ENCODE assay signal across 20 cellular contexts in the genomic region with DNA sequence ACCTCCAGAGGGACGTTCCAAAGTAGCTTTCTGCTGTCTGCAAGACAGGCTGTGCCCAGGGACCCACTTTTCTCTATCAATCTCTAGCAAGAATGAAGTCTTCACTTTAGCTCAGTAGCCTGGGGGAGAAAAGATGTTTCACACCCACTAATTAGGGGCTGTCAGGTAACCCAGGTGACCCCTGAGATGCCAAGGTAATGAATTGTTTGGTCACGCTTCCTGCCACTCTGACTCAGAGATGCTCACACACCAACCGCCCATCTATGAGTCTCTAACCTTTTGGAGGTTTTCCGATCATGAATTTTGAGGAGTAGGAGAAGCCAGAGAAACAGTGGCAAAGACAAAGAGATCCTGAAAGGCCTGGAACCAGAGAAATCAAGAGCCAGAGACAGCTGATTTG.
DNase-seq lines count a peak whose midpoint lies in the region; ATAC-seq, FAIRE-seq and TF ChIP-seq lines count a peak whose summit lies in the region.
"Had no signal": no experiment of that assay in that cellular context is flagged by ENCODE, and none has a peak within 500 bp of the region (broad histone marks: within the 10 kb centered on the region; RNA-seq: fewer than 3 reads in every experiment).

No MANE protein-coding gene starts in this region.

- H4K20me1 ChIP-seq in IMR-90 (ENCODE audit: insufficient read depth, low read length), result no peaks in the 10 kb centered on the region
- no peaks in the 10 kb centered on the region for H4K20me1 ChIP-seq in astrocyte (ENCODE audit: insufficient read depth, low read length)

- intact Hi-C loops in IMR-90 (cut with micrococcal nuclease), result no loop called here

- no peaks in the 10 kb centered on the region for H3K79me1 ChIP-seq in IMR-90 (ENCODE audit: low read depth in 1 of 2, low read length in 2 of 2)

- no peak overlapping the region for H4K91ac ChIP-seq in IMR-90 (ENCODE audit: insufficient read depth, low read depth, low read length)

- no peak overlapping the region for H3K9ac ChIP-seq in IMR-90 (ENCODE audit: low read depth, low read length)
- no peak overlapping the region for H3K9ac ChIP-seq in astrocyte (ENCODE audit: low read length)
- H3K9ac ChIP-seq in endodermal cell (ENCODE audit: extremely low read depth, low read length, poor library complexity, severe bottlenecking), result no peak overlapping the region
- H3K9ac ChIP-seq: SK-N-SH had no signal

- H3K18ac ChIP-seq in IMR-90 (ENCODE audit: low read depth, low read length), result no peak overlapping the region; the same call in 1 of the 2 replicates

- TF ChIP-seq POLR2A in IMR-90 (IDR thresholded peaks at IDR 0.05; ENCODE audit: low read depth, low read length), result no peak

- no peak overlapping the region for H3K4ac ChIP-seq in IMR-90 (ENCODE audit: low read depth, low read length)

- H3K79me2 ChIP-seq in ACC112 (ENCODE audit: control insufficient read depth, insufficient read depth, low read length, unreplicated experiment), result no peaks in the 10 kb centered on the region
- no peaks in the 10 kb centered on the region for H3K79me2 ChIP-seq in astrocyte (ENCODE audit: insufficient read depth, low read length)

- H3K27me3 ChIP-seq in ACC112 (ENCODE audit: insufficient read depth, low read length) (no peaks in the 10 kb centered on the region), IMR-90 (ENCODE audit: control insufficient read depth, insufficient read depth, low read length) (no peaks in the 10 kb centered on the region), astrocyte (ENCODE audit: insufficient read depth, low read length) (no peaks in the 10 kb centered on the region), endodermal cell (ENCODE audit: control insufficient read depth, insufficient read depth, low read length, poor library complexity, severe bottlenecking) (no peaks in the 10 kb centered on the region)
- H3K27me3 ChIP-seq: heart left ventricle, tibial nerve had no signal

- H3K4me1 ChIP-seq in ACC112 (ENCODE audit: control insufficient read depth, insufficient read depth, low read length, unreplicated experiment) (peaks cover 40% of the 10 kb centered on the region), IMR-90 (ENCODE audit: control insufficient read depth, insufficient read depth, low read length) (peaks cover 5% of the 10 kb centered on the region), astrocyte (ENCODE audit: insufficient read depth, low read length) (peaks cover 18% of the 10 kb centered on the region), endodermal cell (ENCODE audit: control insufficient read depth, insufficient read depth, low read length) (no peaks in the 10 kb centered on the region)
- H3K4me1 ChIP-seq: A549, tibial nerve had no signal

- H3K36me3 Mint-ChIP-seq in astrocyte (ENCODE audit: low read depth, unreplicated experiment) (no peaks in the 10 kb centered on the region), endodermal cell (ENCODE audit: low read depth) (no peaks in the 10 kb centered on the region)
- H3K36me3 Mint-ChIP-seq: stimulated activated memory B cell treated with anti-CD40 and anti-IgM and Interleukin-4, amounts not matched to agents 10 μg/mL and 1 μg/mL and 100 μg/mL, for 72 hours had no signal

- no peak overlapping the region for H2BK5ac ChIP-seq in IMR-90 (ENCODE audit: low read depth, low read length, poor library complexity, severe bottlenecking)

- H3K4me3 ChIP-seq in ACC112 (ENCODE audit: low read depth, low read length) (no peak overlapping the region), IMR-90 (ENCODE audit: insufficient read depth, low read depth, low read length) (no peak overlapping the region), astrocyte (ENCODE audit: insufficient read depth, low read depth, low read length) (no peak overlapping the region), endodermal cell (ENCODE audit: low read length) (no peak overlapping the region)
- H3K4me3 ChIP-seq: A549, heart left ventricle, tibial nerve had no signal

- WGBS in IMR-90 (ENCODE audit: extremely low coverage in 2 of 2, insufficient read length in 1 of 2), 2 experiments, result no CpG with 5 or more reads among the region's 4 CpGs
- 92 to 97% methylated on average over 2 to 4 of the region's 4 CpGs for WGBS in endodermal cell (ENCODE audit: insufficient coverage in 1 of 2, insufficient read length in 1 of 2), 2 experiments

- no peaks in the 10 kb centered on the region for H3K27me3 Mint-ChIP-seq in astrocyte (ENCODE audit: low read depth, unreplicated experiment)
- no peaks in the 10 kb centered on the region for H3K27me3 Mint-ChIP-seq in endodermal cell (ENCODE audit: insufficient read depth)
- H3K27me3 Mint-ChIP-seq: activated CD4-positive, alpha-beta memory T cell treated with anti-CD3 and anti-CD28 coated beads, Interleukin-2, amount 10 ng/mL, durations not matched to agents 7 days and 5 days; stimulated activated memory B cell treated with anti-CD40 and anti-IgM and Interleukin-4, amounts not matched to agents 10 μg/mL and 1 μg/mL and 100 μg/mL, for 72 hours had no signal

- H3K23ac ChIP-seq in IMR-90 (ENCODE audit: low read depth, low read length), result no peak overlapping the region

- no peaks in the 10 kb centered on the region for H3K36me3 ChIP-seq in ACC112 (ENCODE audit: insufficient read depth, low read length)
- H3K36me3 ChIP-seq in IMR-90 (ENCODE audit: control insufficient read depth, insufficient read depth, low read length), result no peaks in the 10 kb centered on the region
- no peaks in the 10 kb centered on the region for H3K36me3 ChIP-seq in astrocyte (ENCODE audit: insufficient read depth, low read length)
- H3K36me3 ChIP-seq in endodermal cell (ENCODE audit: control insufficient read depth, insufficient read depth, low read length), result no peaks in the 10 kb centered on the region
- H3K36me3 ChIP-seq: heart left ventricle, tibial nerve had no signal

- no peak overlapping the region for H3K4me3 Mint-ChIP-seq in astrocyte (ENCODE audit: unreplicated experiment)
- H3K4me3 Mint-ChIP-seq in endodermal cell, result no peak overlapping the region
- H3K4me3 Mint-ChIP-seq: activated CD4-positive, alpha-beta memory T cell treated with anti-CD3 and anti-CD28 coated beads, Interleukin-2, amount 10 ng/mL, durations not matched to agents 7 days and 5 days; stimulated activated memory B cell treated with anti-CD40 and anti-IgM and Interleukin-4, amounts not matched to agents 10 μg/mL and 1 μg/mL and 100 μg/mL, for 72 hours had no signal

- H3K4me1 Mint-ChIP-seq in astrocyte (ENCODE audit: low read depth, unreplicated experiment), result peaks cover 4% of the 10 kb centered on the region
- no peaks in the 10 kb centered on the region for H3K4me1 Mint-ChIP-seq in endodermal cell
- H3K4me1 Mint-ChIP-seq: activated CD4-positive, alpha-beta memory T cell treated with anti-CD3 and anti-CD28 coated beads, Interleukin-2, amount 10 ng/mL, durations not matched to agents 7 days and 5 days; stimulated activated memory B cell treated with anti-CD40 and anti-IgM and Interleukin-4, amounts not matched to agents 10 μg/mL and 1 μg/mL and 100 μg/mL, for 72 hours had no signal

- CTCF ChIA-PET in IMR-90 (lab: Yijun Ruan, JAX), result no interaction called here

- H3K4me2 ChIP-seq in IMR-90 (ENCODE audit: low read depth, low read length) (peak overlapping the region; percentile 69), astrocyte (ENCODE audit: low read length) (peak overlapping the region; percentile 63)
- H3K4me2 ChIP-seq: A549, SK-N-SH had no signal

- H4K5ac ChIP-seq in IMR-90 (ENCODE audit: low read depth, low read length), result no peak overlapping the region

- H2BK20ac ChIP-seq in IMR-90 (ENCODE audit: low read depth, low read length), result no peak overlapping the region; the same call in 1 of the 2 replicates

- POLR2A ChIA-PET in IMR-90 (lab: Charles Lee; ENCODE audit: unreplicated experiment), result no interaction called here

- peak overlapping the region; percentile 29; the same call in 1 of the 2 replicates for H2BK120ac ChIP-seq in IMR-90 (ENCODE audit: low read depth, low read length)

- H3K27ac ChIP-seq in ACC112 (ENCODE audit: low read depth, low read length) (peak overlapping the region; percentile 33), IMR-90 (ENCODE audit: insufficient read depth, low read length) (no peak overlapping the region), astrocyte (ENCODE audit: low read depth, low read length) (peak overlapping the region; percentile 54), endodermal cell (ENCODE audit: low read depth, low read length) (no peak overlapping the region)
- H3K27ac ChIP-seq: A549, heart left ventricle, tibial nerve had no signal

- H3K9me3 Mint-ChIP-seq in astrocyte (ENCODE audit: unreplicated experiment) (peaks cover 3% of the 10 kb centered on the region), endodermal cell (no peaks in the 10 kb centered on the region)

- no peak overlapping the region for H2AK9ac ChIP-seq in IMR-90 (replicated peaks; ENCODE audit: low read depth, low read length, poor library complexity)

- TF ChIP-seq RAD21 in IMR-90 (IDR thresholded peaks at IDR 0.05; ENCODE audit: low read length), result no peak

- H3K27ac Mint-ChIP-seq in astrocyte (ENCODE audit: unreplicated experiment), result no peak overlapping the region
- H3K27ac Mint-ChIP-seq in endodermal cell, result no peak overlapping the region
- H3K27ac Mint-ChIP-seq: activated CD4-positive, alpha-beta memory T cell treated with anti-CD3 and anti-CD28 coated beads, Interleukin-2, amount 10 ng/mL, durations not matched to agents 7 days and 5 days; stimulated activated memory B cell treated with anti-CD40 and anti-IgM and Interleukin-4, amounts not matched to agents 10 μg/mL and 1 μg/mL and 100 μg/mL, for 72 hours had no signal

- H3K14ac ChIP-seq in IMR-90 (replicated peaks; ENCODE audit: low read depth, low read length), result no peak overlapping the region

- no peak overlapping the region for H2AK5ac ChIP-seq in IMR-90 (ENCODE audit: low read depth, low read length)

- H2AFZ ChIP-seq in ACC112 (ENCODE audit: low read length, unreplicated experiment) (peak overlapping the region; percentile 74), IMR-90 (replicated peaks; ENCODE audit: low read length, poor library complexity) (no peak overlapping the region), astrocyte (ENCODE audit: low read depth, low read length) (peak overlapping the region; percentile 34)

- H4K8ac ChIP-seq in IMR-90 (ENCODE audit: low read depth in 2 of 2, low read length in 2 of 2), result peak overlapping the region in 1 of 2 experiments; percentile 30; a peak in 2 of 4 replicates

- no peak overlapping the region for H3K56ac ChIP-seq in IMR-90 (ENCODE audit: extremely low read depth, insufficient read depth, low read length)

- dilution Hi-C loops in IMR-90 (cut with HindIII; ENCODE audit: low sequenced_read_pairs, unreplicated experiment), result no loop called here

- H3K9me3 ChIP-seq in IMR-90 (ENCODE audit: control insufficient read depth, insufficient read depth, low read length) (no peaks in the 10 kb centered on the region), astrocyte (ENCODE audit: insufficient read depth, low read depth, low read length) (no peaks in the 10 kb centered on the region), endodermal cell (ENCODE audit: control insufficient read depth, low read length) (no peaks in the 10 kb centered on the region)
- H3K9me3 ChIP-seq: SK-N-SH, tibial nerve had no signal

- in situ Hi-C loops in IMR-90 (cut with MboI; ENCODE audit: low sequenced_read_pairs), result no loop called here

- no peak for FAIRE-seq in astrocyte (lab: Jason Lieb, UNC)
- FAIRE-seq: A549, colon had no signal

- no peak for ATAC-seq in IMR-90 (ENCODE audit: low read depth)
- no peak for ATAC-seq in GM21825 (IDR thresholded peaks at IDR 0.05; ENCODE audit: unreplicated experiment)
- no peak for ATAC-seq in HG03097 (IDR thresholded peaks at IDR 0.05; ENCODE audit: low FRiP score, unreplicated experiment)
- ATAC-seq: A549; heart left ventricle; left colon; stimulated activated memory B cell treated with anti-CD40 and anti-IgM and Interleukin-4, amounts not matched to agents 10 μg/mL and 1 μg/mL and 100 μg/mL, for 72 hours had no signal

- H2BK15ac ChIP-seq in IMR-90 (ENCODE audit: low read depth, low read length), result no peak overlapping the region

- TF ChIP-seq CTCF in IMR-90 (conservative IDR thresholded peaks at IDR 0.05; ENCODE audit: low read depth, low read length), result no peak
- TF ChIP-seq CTCF in astrocyte (IDR thresholded peaks at IDR 0.05; ENCODE audit: insufficient read depth, low read depth, low read length), result no peak
- no peak for TF ChIP-seq CTCF in endodermal cell (conservative IDR thresholded peaks at IDR 0.05)

- H3K9me1 ChIP-seq in IMR-90 (ENCODE audit: insufficient read depth, low read length), result no peaks in the 10 kb centered on the region

- DNase-seq in IMR-90, result peak; percentile 51
- DNase-seq in astrocyte (ENCODE audit: low read depth), result peak; percentile 68
- peak; percentile 83 for DNase-seq in islet precursor cell
- no peak for DNase-seq in COLO668 (lab: John Stamatoyannopoulos, UW; ENCODE audit: unreplicated experiment)
- no peak for DNase-seq in endodermal cell
- DNase-seq: activated CD4-positive, alpha-beta memory T cell treated with anti-CD3 and anti-CD28 coated beads, Interleukin-2, amount 10 ng/mL, durations not matched to agents 7 days and 5 days; erythroblast; heart left ventricle; left colon; NCI-H1694; NCI-H510A; nucleus accumbens; SK-N-SH had no signal

- no TSS peak for BruUV-seq in IMR-90 (replicated peaks; lab: Mats Ljungman, UMichigan)

Comparison
In these comparisons a context has a peak if more than half of its experiments do, and no peak if none do; other contexts are left out.
1. H3K27ac ChIP-seq: peak in ACC112 (single experiment) and astrocyte (single experiment); none in IMR-90 (single experiment) and endodermal cell (single experiment).
2. DNase-seq: peak in IMR-90 (single experiment), astrocyte (single experiment) and islet precursor cell (single experiment); none in COLO668 (single experiment) and endodermal cell (single experiment).